In the genomic region with DNA sequence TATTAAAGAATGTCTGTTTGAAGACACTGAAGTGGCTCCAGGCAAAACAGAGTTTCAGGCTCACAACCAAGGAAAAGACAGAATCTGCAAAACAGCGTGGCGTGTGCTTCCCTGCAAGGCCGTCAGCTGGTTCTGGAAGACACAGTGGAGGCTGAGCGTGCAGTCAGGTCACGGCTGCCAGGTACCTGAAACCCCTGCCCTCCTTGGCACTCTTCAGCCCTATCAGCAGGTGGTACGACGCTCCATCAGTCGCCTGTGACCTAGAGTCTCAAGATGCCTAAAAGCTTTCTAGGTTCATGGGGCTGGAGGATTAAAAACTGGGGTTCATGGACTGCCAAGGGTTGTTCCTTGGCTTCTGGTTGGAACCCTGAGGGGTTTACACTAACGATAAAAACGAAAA, we compare ENCODE assay signal across 19 cellular contexts.
DNase-seq lines count a peak whose midpoint lies in the region; ATAC-seq, FAIRE-seq and TF ChIP-seq lines count a peak whose summit lies in the region.
"Had no signal": no experiment of that assay in that cellular context is flagged by ENCODE, and none has a peak within 500 bp of the region (broad histone marks: within the 10 kb centered on the region; RNA-seq: fewer than 3 reads in every experiment).

No MANE protein-coding gene starts in this region.

- H3K18ac ChIP-seq in H1 (ENCODE audit: extremely low read depth, low read length), result no peak overlapping the region

- no peak overlapping the region for H2BK5ac ChIP-seq in H1 (ENCODE audit: low read depth, low read length)

- H3K4me1 ChIP-seq in H1 (replicated peaks in 1 of 4; ENCODE audit: control insufficient read depth in 3 of 4, insufficient read depth in 4 of 4, low read length in 3 of 4) (no peaks in the 10 kb centered on the region), thyroid gland (peaks cover 8 to 14% of the 10 kb centered on the region in 2 donors), gastrocnemius medialis (no peaks in the 10 kb centered on the region)
- H3K4me1 ChIP-seq: HAP-1 had no signal

- no peak overlapping the region for H4K5ac ChIP-seq in H1 (ENCODE audit: insufficient read length, low read depth, low read length)

- intact Hi-C loops in thyroid gland (cut with DNase I) (no loop called here), gastrocnemius medialis (cut with DNase I; ENCODE audit: low total_unique reads) (no loop called here)

- H3K36me3 ChIP-seq in H1 (ENCODE audit: control insufficient read depth in 2 of 4, insufficient read depth in 4 of 4, low read length in 3 of 4) (no peaks in the 10 kb centered on the region; a peak in 1 of 8 replicates), thyroid gland (peaks cover 0 to 9% of the 10 kb centered on the region in 2 donors), gastrocnemius medialis (no peaks in the 10 kb centered on the region)
- H3K36me3 ChIP-seq: BLaER1 treated with 17β-estradiol and CSF1 and Interleukin-3, amounts not matched to agents 10 nM and 100 nM; HAP-1 had no signal

- no peak for TF ChIP-seq CTCF in H1 (IDR thresholded peaks at IDR 0.05; ENCODE audit: control extremely low read depth in 1 of 3, insufficient read depth in 1 of 3, low read depth in 1 of 3, low read length in 3 of 3)
- TF ChIP-seq CTCF in thyroid gland (IDR thresholded peaks at IDR 0.05), result no peak
- no peak for TF ChIP-seq CTCF in gastrocnemius medialis (IDR thresholded peaks at IDR 0.05 in 4 of 5, conservative IDR thresholded peaks at IDR 0.05 in 1 of 5)

- H4K91ac ChIP-seq in H1 (replicated peaks; ENCODE audit: insufficient read length, low read length), result no peak overlapping the region

- H3K9ac ChIP-seq in H1 (replicated peaks in 1 of 4; ENCODE audit: extremely low read depth in 1 of 4, low read depth in 3 of 4, low read length in 3 of 4), result no peak overlapping the region
- H3K9ac ChIP-seq: BLaER1 treated with 17β-estradiol and CSF1 and Interleukin-3, amounts not matched to agents 10 nM and 100 nM had no signal

- H3K79me2 ChIP-seq in H1 (ENCODE audit: control insufficient read depth in 1 of 2, insufficient read depth in 2 of 2, low read length in 2 of 2), result no peaks in the 10 kb centered on the region

- CTCF ChIA-PET in H1 (lab: Charles Lee; ENCODE audit: partially characterized antibody), result interaction anchor here (1.0 to 2.8 kb wide), 2 partner anchors 9 to 141 kb away, joined by 3 to 9 read pairs; no protein-coding TSS in a partner anchor

- no peak overlapping the region for H3K4ac ChIP-seq in H1 (replicated peaks; ENCODE audit: insufficient read length, low read depth, low read length)

- H3K23me2 ChIP-seq in H1 (ENCODE audit: low read depth, low read length), result no peaks in the 10 kb centered on the region

- H3K27ac ChIP-seq in H1 (ENCODE audit: low read depth, low read length) (no peak overlapping the region), thyroid gland (peak overlapping the region in 2 of 3 donors; percentile 36 to 55), gastrocnemius medialis (no peak overlapping the region)
- H3K27ac ChIP-seq: BLaER1 treated with 17β-estradiol and CSF1 and Interleukin-3, amounts not matched to agents 10 nM and 100 nM had no signal

- H2BK12ac ChIP-seq in H1 (ENCODE audit: low read depth, low read length), result no peak overlapping the region

- no peak overlapping the region for H3K4me3 ChIP-seq in H1 (ENCODE audit: extremely low read depth in 1 of 4, insufficient read depth in 2 of 4, low read depth in 3 of 4, low read length in 4 of 4)
- H3K4me3 ChIP-seq in thyroid gland (replicated peaks in 1 of 3), result no peak overlapping the region
- H3K4me3 ChIP-seq in gastrocnemius medialis, result no peak overlapping the region
- H3K4me3 ChIP-seq: BLaER1 treated with 17β-estradiol and CSF1 and Interleukin-3, amounts not matched to agents 10 nM and 100 nM; GM23338; HAP-1 had no signal

- no peak overlapping the region for H4K8ac ChIP-seq in H1 (ENCODE audit: extremely low read depth, insufficient read depth, low read length)

- no peak for FAIRE-seq in H1 (lab: Jason Lieb, UNC)
- FAIRE-seq: D721Med, G401.6, GM12892, H54 had no signal

- POLR2A ChIA-PET in H1 (lab: Charles Lee; ENCODE audit: partially characterized antibody), result no interaction called here

- H3K23ac ChIP-seq in H1 (ENCODE audit: insufficient read length), result no peak overlapping the region

- DNase-seq in DMS79 (lab: John Stamatoyannopoulos, UW) (peak; percentile 54), H1 (ENCODE audit: low read depth in 1 of 2, low spot score in 2 of 2) (no peak), thyroid gland (peak; percentile 70 to 85), AG08396 (ENCODE audit: low spot score) (no peak), gastrocnemius medialis (no peak)
- no peak for DNase-seq in activated effector memory CD4-positive, alpha-beta T cell treated with Interleukin-2 at 50 U/mL for 16 hours
- DNase-seq: CD4-positive, alpha-beta T cell; CD8-positive, alpha-beta memory T cell; DMS 273 treated with DMSO at 0.1 percent for 48 hours; DND-41; HFFc6 had no signal

- H4K20me1 ChIP-seq in H1 (replicated peaks in 1 of 2; ENCODE audit: control insufficient read depth in 1 of 2, insufficient read depth in 2 of 2, low read length in 2 of 2), result peaks cover 0 to 3% of the 10 kb centered on the region in 2 experiments

- no peak overlapping the region for H2BK15ac ChIP-seq in H1 (ENCODE audit: low read length)

- H2AFZ ChIP-seq in H1 (ENCODE audit: low read length), result no peak overlapping the region
- H2AFZ ChIP-seq: GM23338 had no signal

- 87% methylated on average over 10 of the region's 10 CpGs; no CpG with 5 or more reads in 1 of the 2 experiments for WGBS in H1 (ENCODE audit: extremely low coverage in 1 of 2, insufficient coverage in 1 of 2, insufficient read length in 1 of 2, insufficient replicate concordance in 2 of 2, low coverage in 1 of 2, low lambda C conversion rate in 2 of 2, missing lambda C conversion rate in 1 of 2), 2 experiments
- 32 to 60% methylated on average over 8 to 10 of the region's 10 CpGs for WGBS in thyroid gland, 2 donors

- no peak overlapping the region for H2BK20ac ChIP-seq in H1 (ENCODE audit: low read length)

- 0 out of 2 replicates have a peak overlapping the region, but pooled peaks have one; percentile 13 for H2AK5ac ChIP-seq in H1 (ENCODE audit: low read depth, low read length)

- H3K9me3 ChIP-seq in H1 (ENCODE audit: insufficient read depth in 2 of 2, low read depth in 1 of 2, low read length in 1 of 2) (no peaks in the 10 kb centered on the region), thyroid gland (no peaks in the 10 kb centered on the region), gastrocnemius medialis (no peaks in the 10 kb centered on the region)
- H3K9me3 ChIP-seq: BLaER1 treated with 17β-estradiol and CSF1 and Interleukin-3, amounts not matched to agents 10 nM and 100 nM; HAP-1 had no signal

- no peak overlapping the region for H3K56ac ChIP-seq in H1 (replicated peaks; ENCODE audit: insufficient read length, low read depth, low read length)

- H3K14ac ChIP-seq in H1 (ENCODE audit: insufficient read length), result no peak overlapping the region

- no peak for TF ChIP-seq POLR2A in H1 (IDR thresholded peaks at IDR 0.05; ENCODE audit: control extremely low read depth in 1 of 2, low read depth in 2 of 2, low read length in 2 of 2)
- no peak for TF ChIP-seq POLR2A in thyroid gland (IDR thresholded peaks at IDR 0.05)
- TF ChIP-seq POLR2A in gastrocnemius medialis (IDR thresholded peaks at IDR 0.05), result no peak

- H2BK120ac ChIP-seq in H1 (replicated peaks; ENCODE audit: low read depth, low read length), result no peak overlapping the region

- H3K4me2 ChIP-seq in H1 (ENCODE audit: insufficient read depth in 1 of 2, low read depth in 2 of 2, low read length in 2 of 2), result no peak overlapping the region
- H3K4me2 ChIP-seq: GM23338 had no signal

- no peaks in the 10 kb centered on the region for H3K27me3 ChIP-seq in H1 (replicated peaks in 1 of 4; ENCODE audit: control insufficient read depth in 3 of 4, extremely low read depth in 1 of 4, insufficient read depth in 3 of 4, low read length in 3 of 4)
- no peaks in the 10 kb centered on the region for H3K27me3 ChIP-seq in thyroid gland
- H3K27me3 ChIP-seq in gastrocnemius medialis, result no peaks in the 10 kb centered on the region
- H3K27me3 ChIP-seq: BLaER1 treated with 17β-estradiol and CSF1 and Interleukin-3, amounts not matched to agents 10 nM and 100 nM had no signal

- in situ Hi-C loops in gastrocnemius medialis (cut with MboI; ENCODE audit: low sequenced_read_pairs in 4 of 4), result no loop called here

- ATAC-seq in gastrocnemius medialis, result no peak
- ATAC-seq: GM23338 had no signal

- TF ChIP-seq RAD21 in Ishikawa (IDR thresholded peaks at IDR 0.05; ENCODE audit: low read depth) (no peak), H1 (IDR thresholded peaks at IDR 0.05 in 1 of 2, conservative IDR thresholded peaks at IDR 0.05 in 1 of 2; ENCODE audit: low read depth in 2 of 2, low read length in 2 of 2) (no peak)

- TF ChIP-seq EP300 in Ishikawa (IDR thresholded peaks at IDR 0.05; ENCODE audit: borderline replicate concordance) (peak; percentile 73), H1 (IDR thresholded peaks at IDR 0.05; ENCODE audit: borderline replicate concordance in 1 of 2, low read depth in 2 of 2, low read length in 2 of 2) (no peak)

- no peaks in the 10 kb centered on the region for H3K79me1 ChIP-seq in H1 (ENCODE audit: low read depth, low read length)

TF ChIP-seq in Ishikawa, 13 proteins besides CTCF, POLR2A, EP300 and RAD21 (continues in another document):
- no peak for TF ChIP-seq ZBTB7A (IDR thresholded peaks at IDR 0.05; ENCODE audit: low read depth)
- no peak for TF ChIP-seq TAF1 (IDR thresholded peaks at IDR 0.05; ENCODE audit: low read depth)
- no peak for TF ChIP-seq YY1 (IDR thresholded peaks at IDR 0.05; ENCODE audit: low read depth)
- TF ChIP-seq, protein P1, sequence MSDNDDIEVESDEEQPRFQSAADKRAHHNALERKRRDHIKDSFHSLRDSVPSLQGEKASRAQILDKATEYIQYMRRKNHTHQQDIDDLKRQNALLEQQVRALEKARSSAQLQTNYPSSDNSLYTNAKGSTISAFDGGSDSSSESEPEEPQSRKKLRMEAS (IDR thresholded peaks at IDR 0.05), result peak; percentile 37; the same call in 1 of the 2 replicates
- peak; percentile 61; the same call in 1 of the 2 replicates for TF ChIP-seq TEAD4 (IDR thresholded peaks at IDR 0.05)

TF ChIP-seq in H1, 55 proteins besides CTCF, POLR2A, EP300 and RAD21 (continues in another document):
- no peak for TF ChIP-seq NANOG (IDR thresholded peaks at IDR 0.05; ENCODE audit: insufficient read depth, low read depth, low read length, poor library complexity, severe bottlenecking)
- TF ChIP-seq, protein P1 (IDR thresholded peaks at IDR 0.05), result no peak
- no peak for TF ChIP-seq CBX8 (IDR thresholded peaks at IDR 0.05; ENCODE audit: borderline replicate concordance, low read depth, low read length)
- no peak for TF ChIP-seq EZH2 (IDR thresholded peaks at IDR 0.05; ENCODE audit: low read depth, low read length, severe bottlenecking)
- TF ChIP-seq BACH1 (IDR thresholded peaks at IDR 0.05; ENCODE audit: low read length), result no peak
- TF ChIP-seq RNF2 (IDR thresholded peaks at IDR 0.05; ENCODE audit: borderline replicate concordance, low read depth, low read length, missing control alignments, poor library complexity, severe bottlenecking), result no peak
- TF ChIP-seq GTF2F1 (IDR thresholded peaks at IDR 0.05; ENCODE audit: borderline replicate concordance, low read depth, low read length), result no peak

Comparison
In these comparisons a context has a peak if more than half of its experiments do, and no peak if none do; other contexts are left out.
1. DNase-seq: peak in DMS79 (single experiment) and thyroid gland (2 of 2); none in H1 (0 of 2), AG08396 (single experiment), activated effector memory CD4-positive, alpha-beta T cell treated with Interleukin-2 at 50 U/mL for 16 hours (single experiment) and gastrocnemius medialis (0 of 2).
2. H3K27ac ChIP-seq: peak in thyroid gland (2 of 3); none in H1 (single experiment) and gastrocnemius medialis (0 of 4).